ENCODE assay signal across 8 cellular contexts in genomic region chr19:19900574-19901444, GRCh38. TPM values are rescaled to one million over a fixed set of nuclear protein-coding genes. Genes with fewer than 3 reads are reported as not detected.
A peak's percentile ranks its signal among the peaks of the same experiment; 100 is the strongest.
DNase-seq lines count a peak whose midpoint lies in the region; ATAC-seq and TF ChIP-seq lines count a peak whose summit lies in the region.

Gene ZNF93 (plus strand): TSS chr19:19900946. CDS start chr19:19901089, 143 bp downstream.

- CTCF ChIA-PET in activated B cell treated with CpG ODN at 0.5 μM for 24 hours (lab: Charles Lee), result interaction anchor here (0.8 kb wide), 1 partner anchor 40 kb away, joined by 3 read pairs; no protein-coding TSS in a partner anchor

- peaks cover 14% of the 10 kb centered on the region for H3K9me3 Mint-ChIP-seq in activated B cell treated with CpG ODN at 0.5 μM for 24 hours

- H3K4me3 Mint-ChIP-seq in activated B cell treated with CpG ODN at 0.5 μM for 24 hours, result peak within 1 kb of the TSS; percentile 98

- peak within 1 kb of the TSS; percentile 91 for H3K27ac Mint-ChIP-seq in activated B cell treated with CpG ODN at 0.5 μM for 24 hours

- DNase-seq in GM13977 (ENCODE audit: low spot score), result peak; percentile 82
- DNase-seq in NCI-H2081 treated with DMSO at 0.1 percent for 48 hours (lab: John Stamatoyannopoulos, UW), result peak; percentile 84
- DNase-seq in activated B cell treated with CpG ODN at 0.5 μM for 24 hours, result peak; percentile 74
- peak; percentile 44 to 98 (median 90) for DNase-seq in caudate nucleus (lab: John Stamatoyannopoulos, UW)
- DNase-seq in iPS-NIHi11 (ENCODE audit: low spot score), result peak; percentile 92
- DNase-seq in SKM-1 treated with dmso at 0.1 percent for 144 hours (lab: John Stamatoyannopoulos, UW; ENCODE audit: unreplicated experiment), result no peak

- H3K36me3 Mint-ChIP-seq in activated B cell treated with CpG ODN at 0.5 μM for 24 hours (ENCODE audit: low read depth), result peaks cover 20% of the 10 kb centered on the region

- intact Hi-C loops in activated B cell treated with CpG ODN at 0.5 μM for 24 hours (cut with micrococcal nuclease), result loop anchor here (1.0 to 2.0 kb wide), 6 partner anchors 35 to 282 kb away; partner anchors contain the start of genes PBX4, ZNF101, ZNF14 and ZNF506

- peaks cover 34% of the 10 kb centered on the region for H3K4me1 Mint-ChIP-seq in activated B cell treated with CpG ODN at 0.5 μM for 24 hours

- peak; percentile 90 for ATAC-seq in HG02938 (IDR thresholded peaks at IDR 0.05; ENCODE audit: unreplicated experiment)
- ATAC-seq in activated B cell treated with CpG ODN at 0.5 μM for 24 hours (ENCODE audit: low read depth), result peak; percentile 97

- POLR2A ChIA-PET in activated B cell treated with CpG ODN at 0.5 μM for 24 hours (lab: Charles Lee), result interaction anchor here (0.6 to 3.7 kb wide), 29 partner anchors 11 to 1123 kb away, joined by 3 to 48 read pairs (median 4); partner anchors contain the start of genes ATP13A1, GATAD2A, LPAR2 and NDUFA13

- in situ Hi-C loops in GM13977 (cut with MboI; ENCODE audit: low pct_unique_long_range_greater_than_20kb, low sequenced_read_pairs, unreplicated experiment), result no loop called here

- H3K27ac ChIP-seq in caudate nucleus (ENCODE audit: low read depth, low read length), result no peak within 1 kb of the TSS
- peak within 1 kb of the TSS in 20 of 21 experiments; percentile 41 to 90 (median 74) for H3K27ac ChIP-seq in skin epidermis

- TF ChIP-seq CTCF in GM13977 (IDR thresholded peaks at IDR 0.05; ENCODE audit: extremely low read depth, insufficient read depth, missing control alignments) (no peak), activated B cell treated with CpG ODN at 0.5 μM for 24 hours (IDR thresholded peaks at IDR 0.05) (no peak)

- peak within 1 kb of the TSS; percentile 60 to 79 (median 72) for H3K4me3 ChIP-seq in skin epidermis

- no peaks in the 10 kb centered on the region for H3K27me3 Mint-ChIP-seq in activated B cell treated with CpG ODN at 0.5 μM for 24 hours

RNA-seq across cellular contexts. Expression of gene ZNF93, which starts in this region (rescaled TPM):
- 13.5 and 14.9 TPM in 2 replicates for total RNA-seq in activated B cell treated with CpG ODN at 0.5 μM for 24 hours
